1 cellular context compared by ENCODE assay signal in the genomic region with DNA sequence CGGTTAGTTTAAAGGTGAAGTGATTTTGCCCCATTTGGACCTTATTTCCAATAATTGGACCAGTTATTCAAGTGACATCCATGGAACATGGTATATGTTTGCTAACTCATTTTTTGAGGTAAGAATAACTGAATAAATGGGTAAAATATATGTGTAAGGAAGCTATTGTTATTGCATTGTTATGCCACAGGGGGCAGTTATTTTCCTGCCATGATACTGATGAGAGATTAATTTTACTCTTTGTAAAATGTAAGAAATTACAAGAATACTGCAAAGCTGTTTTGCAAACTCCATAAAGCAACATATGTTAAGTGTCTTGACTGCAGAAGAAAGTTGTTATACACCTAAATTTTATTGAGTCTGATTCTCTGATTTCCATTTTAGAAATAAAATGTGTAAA.
TF ChIP-seq lines count a peak whose summit lies in the region.

No MANE protein-coding gene starts in this region.

TF ChIP-seq in IMR-90, 13 proteins besides CTCF, POLR2A, EP300 and RAD21 (continued from another document):
- TF ChIP-seq USF2 (IDR thresholded peaks at IDR 0.05; ENCODE audit: low read depth, low read length): no peak
- TF ChIP-seq FOS (IDR thresholded peaks at IDR 0.05; ENCODE audit: low read depth, low read length): no peak
- TF ChIP-seq CEBPB (IDR thresholded peaks at IDR 0.05; ENCODE audit: low read depth, low read length): no peak
- no peak for TF ChIP-seq RFX5 (IDR thresholded peaks at IDR 0.05; ENCODE audit: low read depth, low read length)
- no peak for TF ChIP-seq MAFK (IDR thresholded peaks at IDR 0.05; ENCODE audit: low read depth, low read length)
- TF ChIP-seq NFE2L2 (IDR thresholded peaks at IDR 0.05; ENCODE audit: low read depth, low read length): no peak
- no peak for TF ChIP-seq MAZ (IDR thresholded peaks at IDR 0.05; ENCODE audit: borderline replicate concordance, low read depth, low read length)
